Comparison of ENCODE assay signal across 1 cellular context in genomic region chr1:192357904-192358303, GRCh38.
TF ChIP-seq lines count a peak whose summit lies in the region.

No MANE protein-coding gene starts in this region.

TF ChIP-seq in IMR-90, 13 proteins besides CTCF, POLR2A, EP300 and RAD21:
- TF ChIP-seq RFX5 (IDR thresholded peaks at IDR 0.05; ENCODE audit: low read depth, low read length) = no peak
- no peak for TF ChIP-seq SMC3 (IDR thresholded peaks at IDR 0.05; ENCODE audit: low read depth, low read length)
- TF ChIP-seq FOS (IDR thresholded peaks at IDR 0.05; ENCODE audit: low read depth, low read length) = no peak
- TF ChIP-seq, protein P1, sequence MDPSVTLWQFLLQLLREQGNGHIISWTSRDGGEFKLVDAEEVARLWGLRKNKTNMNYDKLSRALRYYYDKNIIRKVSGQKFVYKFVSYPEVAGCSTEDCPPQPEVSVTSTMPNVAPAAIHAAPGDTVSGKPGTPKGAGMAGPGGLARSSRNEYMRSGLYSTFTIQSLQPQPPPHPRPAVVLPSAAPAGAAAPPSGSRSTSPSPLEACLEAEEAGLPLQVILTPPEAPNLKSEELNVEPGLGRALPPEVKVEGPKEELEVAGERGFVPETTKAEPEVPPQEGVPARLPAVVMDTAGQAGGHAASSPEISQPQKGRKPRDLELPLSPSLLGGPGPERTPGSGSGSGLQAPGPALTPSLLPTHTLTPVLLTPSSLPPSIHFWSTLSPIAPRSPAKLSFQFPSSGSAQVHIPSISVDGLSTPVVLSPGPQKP (IDR thresholded peaks at IDR 0.05; ENCODE audit: borderline replicate concordance, low read depth, low read length) = no peak
- TF ChIP-seq MAFK (IDR thresholded peaks at IDR 0.05; ENCODE audit: low read depth, low read length) = no peak
- TF ChIP-seq NFE2L2 (IDR thresholded peaks at IDR 0.05; ENCODE audit: low read depth, low read length) = no peak
- no peak for TF ChIP-seq CHD1 (IDR thresholded peaks at IDR 0.05; ENCODE audit: low read depth, low read length)
- no peak for TF ChIP-seq MAZ (IDR thresholded peaks at IDR 0.05; ENCODE audit: borderline replicate concordance, low read depth, low read length)
- TF ChIP-seq BHLHE40 (IDR thresholded peaks at IDR 0.05; ENCODE audit: low read depth, low read length) = no peak
